ENCODE assay signal across 22 cellular contexts in the genomic region with DNA sequence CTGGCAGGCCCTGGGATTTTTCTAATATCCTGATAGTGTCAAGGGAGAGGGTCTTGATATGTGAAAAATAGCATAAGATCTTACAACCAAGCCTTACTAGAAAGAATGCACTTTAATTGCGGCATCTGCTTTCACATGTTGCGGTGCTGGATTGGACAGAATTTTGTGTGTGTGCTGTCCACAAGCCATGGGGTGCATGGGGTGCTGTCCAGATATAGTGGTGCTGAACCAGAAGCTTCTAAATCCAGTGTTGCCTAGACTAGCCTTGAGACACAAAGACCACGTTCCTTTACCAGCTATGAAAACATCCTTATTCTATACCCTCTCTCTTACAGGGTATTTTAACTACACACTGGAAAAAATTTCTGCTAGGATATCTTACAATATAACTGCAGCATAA.
A peak's percentile ranks its signal among the peaks of the same experiment; 100 is the strongest.
DNase-seq lines count a peak whose midpoint lies in the region; ATAC-seq and TF ChIP-seq lines count a peak whose summit lies in the region.
"Had no signal": no experiment of that assay in that cellular context is flagged by ENCODE, and none has a peak within 500 bp of the region (broad histone marks: within the 10 kb centered on the region; RNA-seq: fewer than 3 reads in every experiment).

No MANE protein-coding gene starts in this region.

- no peak overlapping the region for H3K4me3 Mint-ChIP-seq in activated CD8-positive, alpha-beta T cell treated with anti-CD3 and anti-CD28 coated beads for 36 hours
- no peak overlapping the region for H3K4me3 Mint-ChIP-seq in activated CD8-positive, alpha-beta T cell treated with anti-CD3 and anti-CD28 coated beads, Interleukin-2, amount 10 ng/mL, durations not matched to agents 7 days and 5 days
- no peak overlapping the region for H3K4me3 Mint-ChIP-seq in chondrocyte (ENCODE audit: unreplicated experiment)
- H3K4me3 Mint-ChIP-seq: activated naive CD8-positive, alpha-beta T cell treated with anti-CD3 and anti-CD28 coated beads, Interleukin-2, amount 50 U/mL, for 24 hours; activated T-cell treated with anti-CD3 and anti-CD28 coated beads, Interleukin-2, amount 50 U/mL, for 72 hours; CD14-positive monocyte; IgD-negative memory B cell; stimulated activated naive B cell treated with anti-CD40 and anti-IgM and Interleukin-4, amounts not matched to agents 10 μg/mL and 1 μg/mL and 100 μg/mL, for 72 hours had no signal

- no peaks in the 10 kb centered on the region for H3K9me3 Mint-ChIP-seq in activated CD8-positive, alpha-beta T cell treated with anti-CD3 and anti-CD28 coated beads for 36 hours
- no peaks in the 10 kb centered on the region for H3K9me3 Mint-ChIP-seq in activated CD8-positive, alpha-beta T cell treated with anti-CD3 and anti-CD28 coated beads, Interleukin-2, amount 10 ng/mL, durations not matched to agents 7 days and 5 days (ENCODE audit: insufficient read depth)
- H3K9me3 Mint-ChIP-seq in chondrocyte (ENCODE audit: low read depth): peaks cover 28% of the 10 kb centered on the region

- no peak overlapping the region for H2AFZ ChIP-seq in hepatocyte

- H3K4me3 ChIP-seq in hepatocyte (no peak overlapping the region), testis (no peak overlapping the region)
- H3K4me3 ChIP-seq: left ventricle myocardium inferior, spleen, upper lobe of left lung had no signal

- H3K36me3 ChIP-seq in hepatocyte (replicated peaks; ENCODE audit: insufficient read depth, low read depth): no peaks in the 10 kb centered on the region
- H3K36me3 ChIP-seq in testis (ENCODE audit: low read depth, missing control alignments): no peaks in the 10 kb centered on the region
- H3K36me3 ChIP-seq: left ventricle myocardium inferior, spleen, upper lobe of left lung had no signal

- CTCF ChIA-PET in activated CD8-positive, alpha-beta T cell treated with anti-CD3 and anti-CD28 coated beads for 36 hours (lab: Charles Lee): no interaction called here
- CTCF ChIA-PET in activated CD8-positive, alpha-beta T cell treated with anti-CD3 and anti-CD28 coated beads, Interleukin-2, amount 10 ng/mL, durations not matched to agents 7 days and 5 days (lab: Charles Lee): no interaction called here

- no peaks in the 10 kb centered on the region for H3K36me3 Mint-ChIP-seq in activated CD8-positive, alpha-beta T cell treated with anti-CD3 and anti-CD28 coated beads for 36 hours (ENCODE audit: low read depth)
- H3K36me3 Mint-ChIP-seq in activated CD8-positive, alpha-beta T cell treated with anti-CD3 and anti-CD28 coated beads, Interleukin-2, amount 10 ng/mL, durations not matched to agents 7 days and 5 days (ENCODE audit: low read depth): no peaks in the 10 kb centered on the region
- H3K36me3 Mint-ChIP-seq in chondrocyte (ENCODE audit: low read depth): no peaks in the 10 kb centered on the region
- H3K36me3 Mint-ChIP-seq: CD14-positive monocyte; IgD-negative memory B cell; stimulated activated naive B cell treated with anti-CD40 and anti-IgM and Interleukin-4, amounts not matched to agents 10 μg/mL and 1 μg/mL and 100 μg/mL, for 72 hours had no signal

- no peak for ATAC-seq in activated CD8-positive, alpha-beta T cell treated with anti-CD3 and anti-CD28 coated beads for 36 hours
- no peak for ATAC-seq in activated CD8-positive, alpha-beta T cell treated with anti-CD3 and anti-CD28 coated beads, Interleukin-2, amount 10 ng/mL, durations not matched to agents 7 days and 5 days
- ATAC-seq in GM19035 (IDR thresholded peaks at IDR 0.05; ENCODE audit: unreplicated experiment): no peak
- ATAC-seq: activated naive CD8-positive, alpha-beta T cell treated with anti-CD3 and anti-CD28 coated beads, Interleukin-2, amount 50 U/mL, for 24 hours; activated T-cell treated with anti-CD3 and anti-CD28 coated beads, Interleukin-2, amount 50 U/mL, for 72 hours; stimulated activated naive B cell treated with anti-CD40 and anti-IgM and Interleukin-4, amounts not matched to agents 10 μg/mL and 1 μg/mL and 100 μg/mL, for 72 hours had no signal

- peak; percentile 3 for DNase-seq in activated CD8-positive, alpha-beta T cell treated with anti-CD3 and anti-CD28 coated beads for 36 hours
- DNase-seq in activated CD8-positive, alpha-beta T cell treated with anti-CD3 and anti-CD28 coated beads, Interleukin-2, amount 10 ng/mL, durations not matched to agents 7 days and 5 days: no peak
- peak; percentile 72 for DNase-seq in RKO (ENCODE audit: low spot score)
- peak; percentile 51 for DNase-seq in hepatocyte (ENCODE audit: low spot score)
- DNase-seq in testis: peak; percentile 15
- DNase-seq in chondrocyte (ENCODE audit: low spot score): no peak
- DNase-seq in NCI-H1694 (lab: John Stamatoyannopoulos, UW): no peak
- DNase-seq: activated naive CD8-positive, alpha-beta T cell treated with anti-CD3 and anti-CD28 coated beads, Interleukin-2, amount 50 U/mL, for 24 hours; activated T-cell treated with anti-CD3 and anti-CD28 coated beads, Interleukin-2, amount 50 U/mL, for 72 hours; caudate nucleus; foreskin fibroblast; left ventricle myocardium inferior; NCI-H1436 treated with DMSO at 0.1 percent for 48 hours; NCI-H446; SIG-M5; spleen; stimulated activated naive B cell treated with anti-CD40 and anti-IgM and Interleukin-4, amounts not matched to agents 10 μg/mL and 1 μg/mL and 100 μg/mL, for 72 hours; T1000; upper lobe of left lung had no signal

- TF ChIP-seq POLR2A in testis (IDR thresholded peaks at IDR 0.05): no peak

- TF ChIP-seq CTCF in activated CD8-positive, alpha-beta T cell treated with anti-CD3 and anti-CD28 coated beads for 36 hours (IDR thresholded peaks at IDR 0.05): no peak
- TF ChIP-seq CTCF in hepatocyte (IDR thresholded peaks at IDR 0.05; ENCODE audit: poor library complexity) (no peak), testis (IDR thresholded peaks at IDR 0.05) (no peak), chondrocyte (IDR thresholded peaks at IDR 0.05) (no peak)

- no peaks in the 10 kb centered on the region for H3K4me1 Mint-ChIP-seq in activated CD8-positive, alpha-beta T cell treated with anti-CD3 and anti-CD28 coated beads for 36 hours (ENCODE audit: low read depth)
- H3K4me1 Mint-ChIP-seq in activated CD8-positive, alpha-beta T cell treated with anti-CD3 and anti-CD28 coated beads, Interleukin-2, amount 10 ng/mL, durations not matched to agents 7 days and 5 days (ENCODE audit: low read depth): no peaks in the 10 kb centered on the region
- H3K4me1 Mint-ChIP-seq in chondrocyte (ENCODE audit: low read depth): no peaks in the 10 kb centered on the region
- H3K4me1 Mint-ChIP-seq: activated naive CD8-positive, alpha-beta T cell treated with anti-CD3 and anti-CD28 coated beads, Interleukin-2, amount 50 U/mL, for 24 hours; CD14-positive monocyte; IgD-negative memory B cell; stimulated activated naive B cell treated with anti-CD40 and anti-IgM and Interleukin-4, amounts not matched to agents 10 μg/mL and 1 μg/mL and 100 μg/mL, for 72 hours had no signal

- H3K9me3 ChIP-seq in hepatocyte (ENCODE audit: low read depth) (no peaks in the 10 kb centered on the region), testis (no peaks in the 10 kb centered on the region)
- H3K9me3 ChIP-seq: left ventricle myocardium inferior, upper lobe of left lung had no signal

- POLR2A ChIA-PET in activated CD8-positive, alpha-beta T cell treated with anti-CD3 and anti-CD28 coated beads for 36 hours (lab: Charles Lee): no interaction called here
- POLR2A ChIA-PET in activated CD8-positive, alpha-beta T cell treated with anti-CD3 and anti-CD28 coated beads, Interleukin-2, amount 10 ng/mL, durations not matched to agents 7 days and 5 days (lab: Charles Lee): interaction anchor here (0.6 to 0.7 kb wide), 2 partner anchors 13 to 134 kb away, joined by 3 read pairs; no protein-coding TSS in a partner anchor

- H3K27me3 ChIP-seq in hepatocyte: no peaks in the 10 kb centered on the region
- H3K27me3 ChIP-seq in testis: no peaks in the 10 kb centered on the region
- H3K27me3 ChIP-seq: upper lobe of left lung had no signal

- H3K27ac Mint-ChIP-seq in activated CD8-positive, alpha-beta T cell treated with anti-CD3 and anti-CD28 coated beads for 36 hours: no peak overlapping the region
- no peak overlapping the region for H3K27ac Mint-ChIP-seq in activated CD8-positive, alpha-beta T cell treated with anti-CD3 and anti-CD28 coated beads, Interleukin-2, amount 10 ng/mL, durations not matched to agents 7 days and 5 days
- H3K27ac Mint-ChIP-seq in chondrocyte (ENCODE audit: unreplicated experiment): no peak overlapping the region
- H3K27ac Mint-ChIP-seq: activated naive CD8-positive, alpha-beta T cell treated with anti-CD3 and anti-CD28 coated beads, Interleukin-2, amount 50 U/mL, for 24 hours; activated T-cell treated with anti-CD3 and anti-CD28 coated beads, Interleukin-2, amount 50 U/mL, for 72 hours; CD14-positive monocyte; IgD-negative memory B cell; stimulated activated naive B cell treated with anti-CD40 and anti-IgM and Interleukin-4, amounts not matched to agents 10 μg/mL and 1 μg/mL and 100 μg/mL, for 72 hours had no signal

- H3K4me1 ChIP-seq in hepatocyte (ENCODE audit: insufficient read depth): no peaks in the 10 kb centered on the region
- H3K4me1 ChIP-seq in testis: no peaks in the 10 kb centered on the region
- H3K4me1 ChIP-seq: left ventricle myocardium inferior, spleen, upper lobe of left lung had no signal

- no peaks in the 10 kb centered on the region for H3K27me3 Mint-ChIP-seq in activated CD8-positive, alpha-beta T cell treated with anti-CD3 and anti-CD28 coated beads for 36 hours
- no peaks in the 10 kb centered on the region for H3K27me3 Mint-ChIP-seq in activated CD8-positive, alpha-beta T cell treated with anti-CD3 and anti-CD28 coated beads, Interleukin-2, amount 10 ng/mL, durations not matched to agents 7 days and 5 days (ENCODE audit: low read depth)
- no peaks in the 10 kb centered on the region for H3K27me3 Mint-ChIP-seq in chondrocyte (ENCODE audit: low read depth)
- H3K27me3 Mint-ChIP-seq: activated naive CD8-positive, alpha-beta T cell treated with anti-CD3 and anti-CD28 coated beads, Interleukin-2, amount 50 U/mL, for 24 hours; IgD-negative memory B cell; stimulated activated naive B cell treated with anti-CD40 and anti-IgM and Interleukin-4, amounts not matched to agents 10 μg/mL and 1 μg/mL and 100 μg/mL, for 72 hours had no signal

- H3K4me2 ChIP-seq in hepatocyte: no peak overlapping the region

- intact Hi-C loops in activated CD8-positive, alpha-beta T cell treated with anti-CD3 and anti-CD28 coated beads for 36 hours (cut with micrococcal nuclease): no loop called here
- intact Hi-C loops in testis (cut with DNase I; ENCODE audit: low total_unique reads): no loop called here

- no peaks in the 10 kb centered on the region for H4K20me1 ChIP-seq in hepatocyte (ENCODE audit: insufficient read depth, poor library complexity, severe bottlenecking)

- no peaks in the 10 kb centered on the region for H3K79me2 ChIP-seq in hepatocyte

- WGBS in hepatocyte (ENCODE audit: low lambda C conversion rate, missing lambda C conversion rate): 58% methylated on average over 3 of the region's 3 CpGs
- 29 to 34% methylated on average over 3 of the region's 3 CpGs for WGBS in testis, 2 donors

- H3K27ac ChIP-seq in hepatocyte (no peak overlapping the region), testis (no peak overlapping the region)
- H3K27ac ChIP-seq: left ventricle myocardium inferior, spleen, upper lobe of left lung had no signal

- H3K9me2 ChIP-seq in hepatocyte (replicated peaks; ENCODE audit: insufficient read depth): no peaks in the 10 kb centered on the region

Comparison
In these comparisons a context has a peak if more than half of its experiments do, and no peak if none do; other contexts are left out.
1. DNase-seq: peak in activated CD8-positive, alpha-beta T cell treated with anti-CD3 and anti-CD28 coated beads for 36 hours (single experiment), RKO (single experiment), hepatocyte (single experiment) and testis (single experiment); none in activated CD8-positive, alpha-beta T cell treated with anti-CD3 and anti-CD28 coated beads, Interleukin-2, amount 10 ng/mL, durations not matched to agents 7 days and 5 days (single experiment), chondrocyte (single experiment) and NCI-H1694 (single experiment).